In genomic region chr2:184765048-184765881, GRCh38 we compare ENCODE assay signal across 1 cellular context.
TF ChIP-seq lines count a peak whose summit lies in the region.

No MANE protein-coding gene starts in this region.

TF ChIP-seq in HepG2, 621 proteins besides CTCF, POLR2A, EP300 and RAD21 (continued from another document):
- TF ChIP-seq, protein P1, sequence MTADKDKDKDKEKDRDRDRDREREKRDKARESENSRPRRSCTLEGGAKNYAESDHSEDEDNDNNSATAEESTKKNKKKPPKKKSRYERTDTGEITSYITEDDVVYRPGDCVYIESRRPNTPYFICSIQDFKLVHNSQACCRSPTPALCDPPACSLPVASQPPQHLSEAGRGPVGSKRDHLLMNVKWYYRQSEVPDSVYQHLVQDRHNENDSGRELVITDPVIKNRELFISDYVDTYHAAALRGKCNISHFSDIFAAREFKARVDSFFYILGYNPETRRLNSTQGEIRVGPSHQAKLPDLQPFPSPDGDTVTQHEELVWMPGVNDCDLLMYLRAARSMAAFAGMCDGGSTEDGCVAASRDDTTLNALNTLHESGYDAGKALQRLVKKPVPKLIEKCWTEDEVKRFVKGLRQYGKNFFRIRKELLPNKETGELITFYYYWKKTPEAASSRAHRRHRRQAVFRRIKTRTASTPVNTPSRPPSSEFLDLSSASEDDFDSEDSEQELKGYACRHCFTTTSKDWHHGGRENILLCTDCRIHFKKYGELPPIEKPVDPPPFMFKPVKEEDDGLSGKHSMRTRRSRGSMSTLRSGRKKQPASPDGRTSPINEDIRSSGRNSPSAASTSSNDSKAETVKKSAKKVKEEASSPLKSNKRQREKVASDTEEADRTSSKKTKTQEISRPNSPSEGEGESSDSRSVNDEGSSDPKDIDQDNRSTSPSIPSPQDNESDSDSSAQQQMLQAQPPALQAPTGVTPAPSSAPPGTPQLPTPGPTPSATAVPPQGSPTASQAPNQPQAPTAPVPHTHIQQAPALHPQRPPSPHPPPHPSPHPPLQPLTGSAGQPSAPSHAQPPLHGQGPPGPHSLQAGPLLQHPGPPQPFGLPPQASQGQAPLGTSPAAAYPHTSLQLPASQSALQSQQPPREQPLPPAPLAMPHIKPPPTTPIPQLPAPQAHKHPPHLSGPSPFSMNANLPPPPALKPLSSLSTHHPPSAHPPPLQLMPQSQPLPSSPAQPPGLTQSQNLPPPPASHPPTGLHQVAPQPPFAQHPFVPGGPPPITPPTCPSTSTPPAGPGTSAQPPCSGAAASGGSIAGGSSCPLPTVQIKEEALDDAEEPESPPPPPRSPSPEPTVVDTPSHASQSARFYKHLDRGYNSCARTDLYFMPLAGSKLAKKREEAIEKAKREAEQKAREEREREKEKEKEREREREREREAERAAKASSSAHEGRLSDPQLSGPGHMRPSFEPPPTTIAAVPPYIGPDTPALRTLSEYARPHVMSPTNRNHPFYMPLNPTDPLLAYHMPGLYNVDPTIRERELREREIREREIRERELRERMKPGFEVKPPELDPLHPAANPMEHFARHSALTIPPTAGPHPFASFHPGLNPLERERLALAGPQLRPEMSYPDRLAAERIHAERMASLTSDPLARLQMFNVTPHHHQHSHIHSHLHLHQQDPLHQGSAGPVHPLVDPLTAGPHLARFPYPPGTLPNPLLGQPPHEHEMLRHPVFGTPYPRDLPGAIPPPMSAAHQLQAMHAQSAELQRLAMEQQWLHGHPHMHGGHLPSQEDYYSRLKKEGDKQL (CRISPR knock-in tag; IDR thresholded peaks at IDR 0.05; ENCODE audit: low read depth), result no peak
- TF ChIP-seq HOXA3 (CRISPR knock-in tag; IDR thresholded peaks at IDR 0.05) (no peak), MBD4 (IDR thresholded peaks at IDR 0.05; ENCODE audit: borderline replicate concordance, low read length) (no peak), ZNF670 (CRISPR knock-in tag; IDR thresholded peaks at IDR 0.05; ENCODE audit: borderline replicate concordance) (no peak), ZIK1 (CRISPR knock-in tag; IDR thresholded peaks at IDR 0.05; ENCODE audit: borderline replicate concordance, low read depth) (no peak)
- TF ChIP-seq, protein P2, sequence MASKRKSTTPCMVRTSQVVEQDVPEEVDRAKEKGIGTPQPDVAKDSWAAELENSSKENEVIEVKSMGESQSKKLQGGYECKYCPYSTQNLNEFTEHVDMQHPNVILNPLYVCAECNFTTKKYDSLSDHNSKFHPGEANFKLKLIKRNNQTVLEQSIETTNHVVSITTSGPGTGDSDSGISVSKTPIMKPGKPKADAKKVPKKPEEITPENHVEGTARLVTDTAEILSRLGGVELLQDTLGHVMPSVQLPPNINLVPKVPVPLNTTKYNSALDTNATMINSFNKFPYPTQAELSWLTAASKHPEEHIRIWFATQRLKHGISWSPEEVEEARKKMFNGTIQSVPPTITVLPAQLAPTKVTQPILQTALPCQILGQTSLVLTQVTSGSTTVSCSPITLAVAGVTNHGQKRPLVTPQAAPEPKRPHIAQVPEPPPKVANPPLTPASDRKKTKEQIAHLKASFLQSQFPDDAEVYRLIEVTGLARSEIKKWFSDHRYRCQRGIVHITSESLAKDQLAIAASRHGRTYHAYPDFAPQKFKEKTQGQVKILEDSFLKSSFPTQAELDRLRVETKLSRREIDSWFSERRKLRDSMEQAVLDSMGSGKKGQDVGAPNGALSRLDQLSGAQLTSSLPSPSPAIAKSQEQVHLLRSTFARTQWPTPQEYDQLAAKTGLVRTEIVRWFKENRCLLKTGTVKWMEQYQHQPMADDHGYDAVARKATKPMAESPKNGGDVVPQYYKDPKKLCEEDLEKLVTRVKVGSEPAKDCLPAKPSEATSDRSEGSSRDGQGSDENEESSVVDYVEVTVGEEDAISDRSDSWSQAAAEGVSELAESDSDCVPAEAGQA (IDR thresholded peaks at IDR 0.05; ENCODE audit: low read depth), result no peak
- TF ChIP-seq, protein P2 (CRISPR knock-in tag; IDR thresholded peaks at IDR 0.05; ENCODE audit: borderline replicate concordance), result no peak
TF ChIP-seq in HepG2: peak in this region for 0.
